ENCODE assay signal across 8 cellular contexts in the genomic region with DNA sequence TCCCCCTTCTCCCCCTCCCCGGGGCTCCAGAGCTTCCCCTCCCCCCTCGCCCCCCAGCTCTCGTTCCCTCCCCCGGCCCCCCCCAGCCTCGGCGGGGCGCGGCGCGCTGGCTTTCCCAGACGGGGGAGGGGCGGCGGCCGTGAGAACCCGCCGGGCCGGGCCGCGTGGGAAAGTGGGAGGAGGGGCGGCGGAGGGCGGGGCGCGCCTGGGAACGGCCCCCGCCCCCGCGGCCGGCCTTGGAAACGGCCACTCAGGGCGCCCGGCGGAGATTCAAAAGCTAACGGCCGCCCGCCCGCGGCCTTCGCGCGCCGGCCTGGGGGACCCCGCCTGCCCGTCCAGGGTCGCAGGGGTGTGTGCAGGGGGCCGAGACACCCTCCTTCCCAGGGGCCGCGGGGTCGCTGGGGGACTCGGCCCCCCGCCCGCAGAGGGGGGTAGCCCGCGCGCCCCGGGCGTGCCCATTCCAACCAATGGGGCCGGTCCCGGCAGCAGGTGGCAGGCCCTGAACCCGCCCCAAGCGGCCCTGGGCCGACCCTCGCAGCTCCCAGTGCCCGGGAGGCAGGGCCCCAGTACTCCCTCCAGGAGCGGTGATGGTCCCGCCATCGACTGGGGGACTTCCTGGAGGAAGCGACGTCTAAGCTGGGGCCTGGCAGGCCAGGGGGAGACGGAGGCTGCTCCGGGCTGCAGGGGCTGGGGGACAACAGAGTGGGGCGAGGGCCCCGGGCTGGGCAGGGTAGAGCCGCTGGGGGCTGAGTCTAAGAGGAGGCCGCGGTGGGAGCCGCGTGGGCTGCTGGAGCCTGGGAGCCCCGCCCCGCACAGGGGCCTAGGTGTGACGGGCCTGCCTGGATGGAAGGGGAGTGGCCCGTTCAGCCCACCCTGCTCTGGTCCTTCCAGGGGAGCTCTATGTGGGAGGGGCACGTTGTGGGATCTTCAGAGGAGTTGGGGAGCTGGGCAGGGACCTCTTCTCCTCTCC. TPM values are rescaled to one million over a fixed set of nuclear protein-coding genes. Genes with fewer than 3 reads are reported as not detected.
DNase-seq lines count a peak whose midpoint lies in the region; ATAC-seq and TF ChIP-seq lines count a peak whose summit lies in the region.

No MANE protein-coding gene starts in this region.

- no peaks in the 10 kb centered on the region for H3K79me2 ChIP-seq in DOHH2 (ENCODE audit: control insufficient read depth, low read length)

- WGBS in aorta, 2 donors, result 7% methylated on average over 67 to 83 of the region's 83 CpGs

- no peaks in the 10 kb centered on the region for H3K9me3 ChIP-seq in DOHH2 (ENCODE audit: control insufficient read depth, insufficient read depth, low read length)
- no peaks in the 10 kb centered on the region for H3K9me3 ChIP-seq in HUES6 (ENCODE audit: control insufficient read depth, insufficient read depth, low read depth, low read length)
- H3K9me3 ChIP-seq in ascending aorta, result no peaks in the 10 kb centered on the region
- H3K9me3 ChIP-seq in aorta (ENCODE audit: control insufficient read depth, low read length), result no peaks in the 10 kb centered on the region

- H3F3A ChIP-seq in DOHH2 (ENCODE audit: control insufficient read depth, insufficient read depth), result no peaks in the 10 kb centered on the region; the same call in 1 of the 2 replicates

- intact Hi-C loops in ascending aorta (cut with DNase I) (no loop called here), left colon (cut with DNase I, micrococcal nuclease) (loop anchor here in 1 of 2 donors (10.0 kb wide), 1 partner anchor 89 kb away; no protein-coding TSS in a partner anchor), aorta (cut with DNase I) (no loop called here)

- peak; percentile 33 for ATAC-seq in left colon
- no peak for ATAC-seq in aorta (ENCODE audit: low FRiP score)
- ATAC-seq in GM19467 (IDR thresholded peaks at IDR 0.05; ENCODE audit: unreplicated experiment), result no peak

- H3K9me2 ChIP-seq in DOHH2 (replicated peaks; ENCODE audit: control insufficient read depth, low read length), result no peaks in the 10 kb centered on the region

- H3K4me3 ChIP-seq in DOHH2 (ENCODE audit: low read length) (peak overlapping the region; percentile 67), HUES6 (ENCODE audit: low read depth, low read length) (peak overlapping the region; percentile 47), ascending aorta (peak overlapping the region; percentile 35 to 51), aorta (ENCODE audit: low read length in 2 of 2) (no peak overlapping the region)

- H4K20me1 ChIP-seq in DOHH2 (ENCODE audit: control insufficient read depth, insufficient read depth, low read depth, low read length), result no peaks in the 10 kb centered on the region

- peak in 1 of 2 donors; percentile 64 for DNase-seq in ascending aorta (ENCODE audit: low spot score in 2 of 2)
- DNase-seq in left colon, result peak; percentile 38 to 75
- DNase-seq in aorta, result peak; percentile 55 to 86
- no peak for DNase-seq in NOMO-1 treated with dmso at 0.1 percent for 144 hours (lab: John Stamatoyannopoulos, UW; ENCODE audit: unreplicated experiment)
- no peak for DNase-seq in NCI-H1105 treated with DMSO at 0.1 percent for 48 hours (lab: John Stamatoyannopoulos, UW)

- peak overlapping the region; percentile 5; the same call in 1 of the 2 replicates for H3K27ac ChIP-seq in DOHH2 (ENCODE audit: low read depth, low read length)
- H3K27ac ChIP-seq in HUES6 (ENCODE audit: low read depth, low read length), result no peak overlapping the region
- H3K27ac ChIP-seq in ascending aorta, result no peak overlapping the region
- no peak overlapping the region for H3K27ac ChIP-seq in aorta (ENCODE audit: low read depth in 1 of 2, low read length in 2 of 2)

- peak overlapping the region; percentile 45 for H3K9ac ChIP-seq in HUES6 (ENCODE audit: low read length)

- H3K27me3 ChIP-seq in DOHH2 (ENCODE audit: control insufficient read depth, low read length) (no peaks in the 10 kb centered on the region), HUES6 (ENCODE audit: control insufficient read depth, insufficient read depth, low read length) (no peaks in the 10 kb centered on the region), ascending aorta (peaks cover 17% of the 10 kb centered on the region), aorta (ENCODE audit: control insufficient read depth in 1 of 2, insufficient read depth in 2 of 2, low read length in 1 of 2) (no peaks in the 10 kb centered on the region)

- H3K36me3 ChIP-seq in DOHH2 (ENCODE audit: control insufficient read depth, low read length), result no peaks in the 10 kb centered on the region
- no peaks in the 10 kb centered on the region for H3K36me3 ChIP-seq in HUES6 (ENCODE audit: control insufficient read depth, insufficient read depth, low read length)
- no peaks in the 10 kb centered on the region for H3K36me3 ChIP-seq in ascending aorta
- no peaks in the 10 kb centered on the region for H3K36me3 ChIP-seq in aorta (ENCODE audit: control insufficient read depth in 1 of 2, insufficient read depth in 2 of 2, low read length in 1 of 2)

- H3K4me1 ChIP-seq in DOHH2 (ENCODE audit: control insufficient read depth, low read length) (peaks cover 38% of the 10 kb centered on the region), HUES6 (ENCODE audit: control insufficient read depth, insufficient read depth, low read length) (peaks cover 36% of the 10 kb centered on the region), ascending aorta (peaks cover 7 to 10% of the 10 kb centered on the region in 2 donors), aorta (ENCODE audit: control insufficient read depth in 1 of 2, insufficient read depth in 2 of 2, low read length in 2 of 2) (no peaks in the 10 kb centered on the region)

- peak overlapping the region; percentile 74 for H3K4me2 ChIP-seq in DOHH2 (ENCODE audit: low read length)

- no peak for TF ChIP-seq CTCF in DOHH2 (IDR thresholded peaks at IDR 0.05; ENCODE audit: low read depth, low read length, poor library complexity, severe bottlenecking)
- no peak for TF ChIP-seq CTCF in ascending aorta (IDR thresholded peaks at IDR 0.05)

RNA-seq across cellular contexts. Expression of a gene that starts 14.2 kb away (rescaled TPM):
- 51.7 TPM for total RNA-seq in ascending aorta
- 100 to 1,000 TPM; 163 to 181 TPM for total RNA-seq in left colon
- 10 to 100 TPM; 13.3 to 26.6 TPM for total RNA-seq in aorta
- polyA plus RNA-seq in aorta, result under 1 TPM; 0.50 to 0.97 TPM

RNA-seq across cellular contexts. Expression of a gene that starts 38.8 kb away (rescaled TPM):
- total RNA-seq in ascending aorta (38.3 TPM), left colon (10 to 100 TPM; 59.3 to 60.8 TPM), aorta (10 to 100 TPM; 10.4 to 14.0 TPM)
- 1 to 10 TPM; 2.6 to 6.0 TPM for polyA plus RNA-seq in aorta

Comparison
In these comparisons a context has a peak if more than half of its experiments do, and no peak if none do; other contexts are left out.
1. H3K4me3 ChIP-seq: peak in DOHH2 (single experiment), HUES6 (single experiment) and ascending aorta (2 of 2); none in aorta (0 of 2).
2. DNase-seq: peak in left colon (2 of 2) and aorta (2 of 2); none in NOMO-1 treated with dmso at 0.1 percent for 144 hours (single experiment) and NCI-H1105 treated with DMSO at 0.1 percent for 48 hours (single experiment).